Comparison of ENCODE assay signal across 27 cellular contexts in the genomic region with DNA sequence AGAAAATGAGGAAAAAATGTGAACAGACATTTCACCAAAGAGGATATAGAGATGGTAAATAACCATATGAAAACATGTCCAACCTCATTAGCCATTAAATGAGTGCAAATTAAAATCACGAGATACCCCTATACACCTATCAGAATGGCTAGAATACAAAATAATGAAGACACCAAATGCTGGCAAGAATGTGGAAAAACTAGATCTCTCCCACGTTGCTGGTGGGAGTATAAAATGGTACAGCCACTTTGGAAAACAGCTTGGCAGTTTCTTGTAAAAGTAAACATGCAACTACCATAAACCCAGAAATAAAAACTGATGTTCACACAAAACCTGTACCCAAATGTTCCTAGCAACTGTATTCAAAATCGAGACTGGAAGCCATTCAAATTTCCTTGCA. TPM values are rescaled to one million over a fixed set of nuclear protein-coding genes. Genes with fewer than 3 reads are reported as not detected.
DNase-seq lines count a peak whose midpoint lies in the region; TF ChIP-seq lines count a peak whose summit lies in the region.
"Had no signal": no experiment of that assay in that cellular context is flagged by ENCODE, and none has a peak within 500 bp of the region (broad histone marks: within the 10 kb centered on the region; RNA-seq: fewer than 3 reads in every experiment).

No MANE protein-coding gene starts in this region.

- peak; percentile 89 to 92 for DNase-seq in NCI-H526 (lab: John Stamatoyannopoulos, UW)
- DNase-seq in trophoblast cell = peak; percentile 55 to 91
- DNase-seq in A673 (ENCODE audit: low spot score) = no peak
- no peak for DNase-seq in activated gamma-delta T cell treated with Interleukin-2 at 50 U/mL for 16 hours
- DNase-seq: ACHN; BE2C; C1 segment of cervical spinal cord; CD4-positive, alpha-beta memory T cell; CD4-positive, CD25-positive, alpha-beta regulatory T cell; CD8-positive, alpha-beta memory T cell; COR-L47; DMS 273 treated with DMSO at 0.1 percent for 48 hours; DMS153; DMS53; DMS79; DND-41; EL; GDM1 had no signal

- H2BK12ac ChIP-seq in trophoblast cell (ENCODE audit: low read length) = no peak overlapping the region

- H2AK5ac ChIP-seq in trophoblast cell (ENCODE audit: low read length) = no peak overlapping the region

- H3K23ac ChIP-seq in trophoblast cell (ENCODE audit: low read length) = no peak overlapping the region

- BruUV-seq in A673 (replicated peaks; lab: Mats Ljungman, UMichigan) = no TSS peak

- H3K9ac ChIP-seq in OCI-LY1 (ENCODE audit: low read length) (no peak overlapping the region), trophoblast cell (ENCODE audit: low read length) (no peak overlapping the region)
- H3K9ac ChIP-seq: BLaER1 had no signal

- H3K4me3 ChIP-seq in OCI-LY1 (ENCODE audit: low read depth, low read length, poor library complexity, severe bottlenecking) (no peak overlapping the region), trophoblast cell (ENCODE audit: low read depth, low read length) (no peak overlapping the region), A673 (ENCODE audit: low read depth, low read length, poor library complexity, severe bottlenecking) (no peak overlapping the region)
- H3K4me3 ChIP-seq: A549, BLaER1, GM12878 had no signal

- H3K27ac ChIP-seq in OCI-LY1 (ENCODE audit: low read depth, low read length, poor library complexity, severe bottlenecking) = peak overlapping the region; percentile 13
- H3K27ac ChIP-seq in trophoblast cell (ENCODE audit: low read depth, low read length) = no peak overlapping the region
- no peak overlapping the region for H3K27ac ChIP-seq in A673 (ENCODE audit: low read depth, low read length, poor library complexity, severe bottlenecking)
- H3K27ac ChIP-seq: 22Rv1, A549, BLaER1 had no signal

- no peaks in the 10 kb centered on the region for H3F3A ChIP-seq in OCI-LY1 (ENCODE audit: insufficient read depth, low read length)

- no peak overlapping the region for H4K91ac ChIP-seq in trophoblast cell (ENCODE audit: low read depth, low read length)

- H4K12ac ChIP-seq in trophoblast cell (ENCODE audit: low read depth, low read length) = no peak overlapping the region

- H3K79me2 ChIP-seq in OCI-LY1 (ENCODE audit: insufficient read depth, low read length) (no peaks in the 10 kb centered on the region), trophoblast cell (ENCODE audit: control insufficient read depth, insufficient read depth, low read length, poor library complexity) (no peaks in the 10 kb centered on the region)

- H2AFZ ChIP-seq in OCI-LY1 (ENCODE audit: low read length) = no peak overlapping the region
- no peak overlapping the region for H2AFZ ChIP-seq in trophoblast cell (ENCODE audit: insufficient read depth, low read length, poor library complexity)

- H3K36me3 ChIP-seq in OCI-LY1 (ENCODE audit: insufficient read depth, low read length) (peaks cover 43% of the 10 kb centered on the region), trophoblast cell (ENCODE audit: control insufficient read depth in 1 of 2, insufficient read depth in 2 of 2, low read length in 2 of 2) (no peaks in the 10 kb centered on the region), A673 (ENCODE audit: insufficient read depth, low read length, poor library complexity, severe bottlenecking) (no peaks in the 10 kb centered on the region)
- H3K36me3 ChIP-seq: BE2C, BLaER1 had no signal

- H3K18ac ChIP-seq in trophoblast cell (ENCODE audit: low read length) = no peak overlapping the region

- H3K4me2 ChIP-seq in OCI-LY1 (ENCODE audit: low read length) (no peak overlapping the region), trophoblast cell (ENCODE audit: low read length) (no peak overlapping the region)
- H3K4me2 ChIP-seq: A549, BLaER1 had no signal

- no peaks in the 10 kb centered on the region for H3K9me2 ChIP-seq in OCI-LY1 (ENCODE audit: low read depth, low read length)

- no peak overlapping the region for H3K4ac ChIP-seq in trophoblast cell (ENCODE audit: low read depth, low read length)

- POLR2A ChIA-PET in A673 (lab: Charles Lee; ENCODE audit: low non-redundant PET) = no interaction called here

- no peak overlapping the region for H2BK5ac ChIP-seq in trophoblast cell (ENCODE audit: low read depth, low read length, poor library complexity)

- H3K79me1 ChIP-seq in trophoblast cell (ENCODE audit: low read length) = peaks cover 21% of the 10 kb centered on the region

- H2BK120ac ChIP-seq in trophoblast cell (ENCODE audit: insufficient read depth, low read length, poor library complexity) = no peak overlapping the region

- no peaks in the 10 kb centered on the region for H4K20me1 ChIP-seq in OCI-LY1 (ENCODE audit: insufficient read depth, low read length)
- H4K20me1 ChIP-seq: BLaER1 had no signal

- H3K14ac ChIP-seq in trophoblast cell (ENCODE audit: low read length) = no peak overlapping the region

- H3K4me1 ChIP-seq in OCI-LY1 (ENCODE audit: insufficient read depth, low read length, severe bottlenecking) = peaks cover 49% of the 10 kb centered on the region
- H3K4me1 ChIP-seq in trophoblast cell (ENCODE audit: control insufficient read depth in 1 of 2, insufficient read depth in 2 of 2, low read length in 2 of 2) = peaks cover 19% of the 10 kb centered on the region in 2 experiments
- no peaks in the 10 kb centered on the region for H3K4me1 ChIP-seq in A673 (ENCODE audit: insufficient read depth, low read length, poor library complexity, severe bottlenecking)
- H3K4me1 ChIP-seq: A549, BE2C had no signal

- no peak overlapping the region for H4K8ac ChIP-seq in trophoblast cell (ENCODE audit: low read depth, low read length)

- CTCF ChIA-PET in A673 (lab: Charles Lee) = no interaction called here

- H3K9me3 ChIP-seq in OCI-LY1 (ENCODE audit: low read length) = no peaks in the 10 kb centered on the region
- H3K9me3 ChIP-seq in trophoblast cell (ENCODE audit: insufficient read depth, low read depth, low read length) = peaks cover 3% of the 10 kb centered on the region
- no peaks in the 10 kb centered on the region for H3K9me3 ChIP-seq in A673 (ENCODE audit: low read depth, low read length, poor library complexity, severe bottlenecking)
- H3K9me3 ChIP-seq: A549, BE2C, BLaER1 had no signal

- intact Hi-C loops in A673 (cut with micrococcal nuclease; ENCODE audit: unreplicated experiment) = no loop called here

- no peak for TF ChIP-seq CTCF in OCI-LY1 (IDR thresholded peaks at IDR 0.05; ENCODE audit: low read length)
- no peak for TF ChIP-seq CTCF in A673 (conservative IDR thresholded peaks at IDR 0.05; ENCODE audit: low read depth, low read length)

- H3K27me3 ChIP-seq in OCI-LY1 (ENCODE audit: insufficient read depth, low read length) (no peaks in the 10 kb centered on the region), trophoblast cell (ENCODE audit: insufficient read depth, low read length) (no peaks in the 10 kb centered on the region), A673 (replicated peaks; ENCODE audit: insufficient read depth, low read depth, low read length, poor library complexity) (no peaks in the 10 kb centered on the region)
- H3K27me3 ChIP-seq: BLaER1 had no signal

- WGBS in trophoblast cell (ENCODE audit: extremely low coverage, insufficient coverage, insufficient read length) = no CpG with 5 or more reads among the region's 3 CpGs

RNA-seq across cellular contexts. Expression of a gene that starts 38.3 kb away (rescaled TPM):
- 31.6 and 34.0 TPM in 2 replicates for polyA plus RNA-seq in trophoblast cell (2013)
- 0.83 and 1.1 TPM in 2 replicates for total RNA-seq in A673 (2021)
- total RNA-seq: A172; CD4-positive, alpha-beta memory T cell; CD4-positive, CD25-positive, alpha-beta regulatory T cell; CD8-positive, alpha-beta memory T cell; G401 had no signal
- polyA plus RNA-seq: A549; AG04450; CD14-positive monocyte; CD4-positive, alpha-beta memory T cell; CD4-positive, CD25-positive, alpha-beta regulatory T cell; CD8-positive, alpha-beta memory T cell had no signal

Comparison
In these comparisons a context has a peak if more than half of its experiments do, and no peak if none do; other contexts are left out.
1. DNase-seq: peak in NCI-H526 (2 of 2) and trophoblast cell (2 of 2); none in A673 (single experiment) and activated gamma-delta T cell treated with Interleukin-2 at 50 U/mL for 16 hours (single experiment).